19 cellular contexts compared by ENCODE assay signal in the genomic region with DNA sequence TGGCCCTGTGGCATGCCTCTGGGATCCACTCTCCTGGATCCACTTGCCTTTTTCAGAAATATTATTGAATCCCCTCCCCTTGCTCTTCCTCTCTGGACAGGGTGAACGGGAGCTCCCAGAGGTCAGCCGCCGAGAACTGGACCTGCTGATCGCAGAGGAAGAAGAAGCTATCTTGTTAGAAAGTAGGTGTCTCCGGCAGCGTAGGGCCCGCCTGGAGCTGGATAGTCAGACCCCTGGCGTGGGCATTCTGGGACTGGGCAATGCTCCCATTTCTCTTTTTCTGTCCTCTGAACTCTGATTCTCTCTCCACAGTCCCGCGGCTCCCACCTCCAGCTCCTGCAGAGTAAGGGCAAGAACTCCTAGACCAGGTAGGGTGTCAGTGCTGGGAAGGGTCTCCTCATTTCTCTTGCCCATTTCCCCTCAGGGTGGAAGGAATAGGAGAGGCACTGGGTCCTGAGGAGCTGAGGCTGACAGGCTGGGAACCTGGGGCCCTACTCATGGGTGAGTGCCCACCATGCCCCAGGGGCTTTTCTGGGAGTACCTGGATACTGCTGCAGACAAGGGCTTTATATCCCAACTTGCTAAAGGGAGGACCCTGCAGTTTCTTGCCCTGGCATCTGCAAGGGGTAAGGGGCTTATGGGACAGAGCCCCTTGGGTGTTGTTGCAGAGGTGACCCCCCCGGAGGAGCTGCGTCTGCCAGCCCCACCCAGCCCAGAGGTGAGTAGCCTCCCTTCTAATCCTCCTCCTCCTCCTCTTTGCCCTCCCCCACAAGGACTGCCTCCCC. TPM values are rescaled to one million over a fixed set of nuclear protein-coding genes. Genes with fewer than 3 reads are reported as not detected.
"Had no signal": no experiment of that assay in that cellular context is flagged by ENCODE, and none has a peak within 500 bp of the region (broad histone marks: within the 10 kb centered on the region; RNA-seq: fewer than 3 reads in every experiment).

No MANE protein-coding gene starts in this region.

- H3K27ac ChIP-seq: lower lobe of right lung, parathyroid adenoma, skin epidermis, suprapubic skin, VCaP had no signal

- H3K4me3 ChIP-seq: dorsolateral prefrontal cortex, lower lobe of right lung, skin epidermis, suprapubic skin had no signal

- DNase-seq: activated CD4-positive, alpha-beta T cell treated with anti-CD3 and anti-CD28 coated beads for 1 hour; activated CD4-positive, alpha-beta T cell treated with anti-CD3 and anti-CD28 coated beads, Interleukin-2, amount 50 U/mL, for 4 hours; activated CD8-positive, alpha-beta memory T cell treated with anti-CD3 and anti-CD28 coated beads, Interleukin-2, amount 10 ng/mL, durations not matched to agents 7 days and 5 days; activated T-cell treated with anti-CD3 and anti-CD28 coated beads, Interleukin-2, amount 50 U/mL, for 48 hours; dorsolateral prefrontal cortex; left colon; lower lobe of right lung; retina; stimulated activated CD4-positive, alpha-beta T cell treated with anti-CD3 and anti-CD28 coated beads, Interleukin-15, amount 100 ng/mL, for 24 hours; stimulated activated CD4-positive, alpha-beta T cell treated with anti-CD3 and anti-CD28 coated beads, Interleukin-4, amount 100 ng/mL, for 1 hour; stimulated activated naive CD4-positive, alpha-beta T cell; T-helper 1 cell; trophoblast cell had no signal

- H3K4me3 Mint-ChIP-seq: activated CD8-positive, alpha-beta memory T cell treated with anti-CD3 and anti-CD28 coated beads, Interleukin-2, amount 10 ng/mL, durations not matched to agents 7 days and 5 days had no signal

- H3K4me1 ChIP-seq: parathyroid adenoma, suprapubic skin had no signal

- ATAC-seq: activated CD8-positive, alpha-beta memory T cell treated with anti-CD3 and anti-CD28 coated beads, Interleukin-2, amount 10 ng/mL, durations not matched to agents 7 days and 5 days; left colon; lower lobe of right lung; SK-N-SH treated with all-trans-retinoic acid at 6 μM for 48 hours had no signal

- H3K27ac Mint-ChIP-seq: activated CD8-positive, alpha-beta memory T cell treated with anti-CD3 and anti-CD28 coated beads, Interleukin-2, amount 10 ng/mL, durations not matched to agents 7 days and 5 days had no signal

- H3K9ac ChIP-seq: parathyroid adenoma had no signal

- FAIRE-seq: endometrium had no signal

- H3K9me3 ChIP-seq: lower lobe of right lung, suprapubic skin had no signal

- H3K27me3 Mint-ChIP-seq: activated CD8-positive, alpha-beta memory T cell treated with anti-CD3 and anti-CD28 coated beads, Interleukin-2, amount 10 ng/mL, durations not matched to agents 7 days and 5 days had no signal

RNA-seq across cellular contexts. Expression of a gene that starts 28.3 kb away (rescaled TPM):
- total RNA-seq: suprapubic skin had no signal
